ENCODE assay signal across 16 cellular contexts in the genomic region with DNA sequence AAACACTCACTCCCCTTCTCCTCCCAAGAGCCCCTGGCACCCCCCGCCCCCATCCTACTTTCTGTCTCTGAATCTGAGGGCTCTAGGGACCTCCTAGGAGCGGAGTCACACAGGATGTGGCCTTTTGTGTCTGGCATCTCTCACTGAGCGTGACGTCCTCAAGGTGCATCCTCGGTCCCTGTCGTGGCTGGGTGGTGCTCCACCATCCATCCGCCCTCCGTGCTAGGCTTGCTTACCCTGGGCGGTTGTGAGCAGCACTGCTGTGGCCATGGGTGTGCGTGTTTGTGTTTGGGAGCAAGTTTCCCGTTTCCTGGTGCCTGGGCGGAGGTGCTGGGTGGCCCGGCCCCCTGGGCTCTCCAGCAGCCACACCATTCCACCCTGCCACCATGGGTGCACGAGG. TPM values are rescaled to one million over a fixed set of nuclear protein-coding genes. Genes with fewer than 3 reads are reported as not detected.
DNase-seq lines count a peak whose midpoint lies in the region; ATAC-seq, FAIRE-seq and TF ChIP-seq lines count a peak whose summit lies in the region.
"Had no signal": no experiment of that assay in that cellular context is flagged by ENCODE, and none has a peak within 500 bp of the region (broad histone marks: within the 10 kb centered on the region; RNA-seq: fewer than 3 reads in every experiment).

No MANE protein-coding gene starts in this region.

- peaks cover 6% of the 10 kb centered on the region for H3K27me3 Mint-ChIP-seq in glutamatergic neuron (ENCODE audit: unreplicated experiment)
- H3K27me3 Mint-ChIP-seq: activated naive CD4-positive, alpha-beta T cell treated with anti-CD3 and anti-CD28 coated beads, Interleukin-2, amount 50 U/mL, for 24 hours had no signal

- no peak for FAIRE-seq in HepG2 (lab: Jason Lieb, UNC)

- DNase-seq in HepG2 (ENCODE audit: low spot score) (no peak), right lobe of liver (no peak), OCI-LY7 (ENCODE audit: low spot score) (peak; percentile 91), glutamatergic neuron (no peak), NCI-H510A treated with DMSO at 0.1 percent for 48 hours (lab: John Stamatoyannopoulos, UW) (no peak), mesenteric fat pad (ENCODE audit: low spot score) (no peak), sciatic nerve (ENCODE audit: low spot score) (no peak), NCI-H82 (lab: John Stamatoyannopoulos, UW) (no peak)
- DNase-seq: activated CD4-positive, alpha-beta T cell treated with anti-CD3 and anti-CD28 coated beads, Interleukin-2, amount 50 U/mL, for 1 hour; DMS79; hippocampal formation; nucleus accumbens; stimulated activated CD4-positive, alpha-beta T cell treated with anti-CD3 and anti-CD28 coated beads, Interleukin-12 subunit alpha, Interleukin-12 subunit beta, amount 100 ng/mL, for 4 hours had no signal

- H3K4me3 ChIP-seq in HepG2 (replicated peaks in 1 of 3; ENCODE audit: insufficient read depth in 1 of 3, low read depth in 2 of 3, low read length in 3 of 3) (no peak overlapping the region), right lobe of liver (no peak overlapping the region), OCI-LY7 (ENCODE audit: low read depth, low read length, poor library complexity, severe bottlenecking) (peak overlapping the region; percentile 6)

- H3K27me3 ChIP-seq in HepG2 (ENCODE audit: control insufficient read depth in 1 of 2, insufficient read depth in 2 of 2, low read length in 2 of 2) (no peaks in the 10 kb centered on the region), right lobe of liver (no peaks in the 10 kb centered on the region)

- in situ Hi-C loops in HepG2 (cut with HindIII; ENCODE audit: extremely low pct_ligation_motif_present, low pct_unique_long_range_greater_than_20kb), result no loop called here

- no peak overlapping the region for H2AFZ ChIP-seq in HepG2 (ENCODE audit: low read length)
- no peak overlapping the region for H2AFZ ChIP-seq in OCI-LY7 (ENCODE audit: low read length)

- TF ChIP-seq CTCF in HepG2 (CRISPR knock-in tag; IDR thresholded peaks at IDR 0.05) (no peak), right lobe of liver (IDR thresholded peaks at IDR 0.05) (no peak), OCI-LY7 (conservative IDR thresholded peaks at IDR 0.05; ENCODE audit: low read length) (no peak), glutamatergic neuron (IDR thresholded peaks at IDR 0.05; ENCODE audit: partially characterized antibody, unreplicated experiment) (no peak)

- no peak overlapping the region for H3K27ac ChIP-seq in HepG2 (ENCODE audit: extremely low read length, insufficient read depth, low read length)
- H3K27ac ChIP-seq in right lobe of liver, result no peak overlapping the region
- H3K27ac ChIP-seq in OCI-LY7 (ENCODE audit: low read depth, low read length, poor library complexity, severe bottlenecking), result peak overlapping the region; percentile 78

- H3K79me2 ChIP-seq in HepG2 (ENCODE audit: insufficient read depth, low read length) (no peaks in the 10 kb centered on the region), OCI-LY7 (ENCODE audit: insufficient read depth, low read depth, low read length) (peaks cover 4% of the 10 kb centered on the region; the same call in 1 of the 2 replicates)

- H3K27ac Mint-ChIP-seq in glutamatergic neuron (ENCODE audit: unreplicated experiment), result peak overlapping the region; percentile 43

- 98% methylated on average over 14 of the region's 14 CpGs for WGBS in HepG2 (ENCODE audit: low lambda C conversion rate)
- 83% methylated on average over 9 of the region's 14 CpGs for WGBS in right lobe of liver (ENCODE audit: insufficient coverage, low coverage, low lambda C conversion rate, missing lambda C conversion rate)

- CTCF ChIA-PET in HepG2 (lab: Yijun Ruan, JAX; ENCODE audit: low intra/inter-chr PET ratio, low total read pairs) (no interaction called here), OCI-LY7 (lab: Charles Lee; ENCODE audit: unreplicated experiment) (no interaction called here)

- intact Hi-C loops in HepG2 (cut with micrococcal nuclease; ENCODE audit: unreplicated experiment), result no loop called here
- intact Hi-C loops in right lobe of liver (cut with DNase I), result no loop called here
- intact Hi-C loops in OCI-LY7 (cut with micrococcal nuclease; ENCODE audit: unreplicated experiment), result no loop called here
- intact Hi-C loops in sciatic nerve (cut with DNase I), result no loop called here

- POLR2A ChIA-PET in HepG2 (lab: Yijun Ruan, JAX), result no interaction called here
- POLR2A ChIA-PET in OCI-LY7 (lab: Charles Lee), result no interaction called here

- no peak overlapping the region for H3K9ac ChIP-seq in HepG2 (ENCODE audit: insufficient read depth, low read depth, low read length)

- BruUV-seq in HepG2 (replicated peaks; lab: Mats Ljungman, UMichigan) (no TSS peak), OCI-LY7 (replicated peaks; lab: Mats Ljungman, UMichigan) (no TSS peak)

- H4K20me1 ChIP-seq in HepG2 (ENCODE audit: insufficient read depth, low read length) (no peaks in the 10 kb centered on the region), OCI-LY7 (ENCODE audit: insufficient read depth, low read length) (no peaks in the 10 kb centered on the region)

- TF ChIP-seq RAD21 in HepG2 (CRISPR knock-in tag; IDR thresholded peaks at IDR 0.05), result no peak

- H3K4me1 Mint-ChIP-seq in glutamatergic neuron (ENCODE audit: low read depth, unreplicated experiment), result no peaks in the 10 kb centered on the region
- H3K4me1 Mint-ChIP-seq: activated naive CD4-positive, alpha-beta T cell treated with anti-CD3 and anti-CD28 coated beads, Interleukin-2, amount 50 U/mL, for 24 hours had no signal

- no peak overlapping the region for H3K4me2 ChIP-seq in HepG2 (ENCODE audit: low read depth, low read length)
- H3K4me2 ChIP-seq in OCI-LY7 (ENCODE audit: low read length), result peak overlapping the region; percentile 62

- ATAC-seq in HepG2 (no peak), right lobe of liver (no peak), sciatic nerve (no peak)

- no peak for TF ChIP-seq EP300 in HepG2 (IDR thresholded peaks at IDR 0.05; ENCODE audit: low read depth in 2 of 2, low read length in 2 of 2)
- TF ChIP-seq EP300 in HepG2 (CRISPR knock-in tag; IDR thresholded peaks at IDR 0.05; ENCODE audit: borderline replicate concordance), result no peak

- H3K36me3 ChIP-seq in HepG2 (replicated peaks in 1 of 2; ENCODE audit: control insufficient read depth in 1 of 2, insufficient read depth in 2 of 2, low read length in 2 of 2), result peaks cover 30 to 65% of the 10 kb centered on the region in 2 experiments; a peak in 4 of 5 replicates
- peaks cover 0 to 43% (median 1%) of the 10 kb centered on the region in 4 donors for H3K36me3 ChIP-seq in right lobe of liver
- peaks cover 63% of the 10 kb centered on the region for H3K36me3 ChIP-seq in OCI-LY7 (ENCODE audit: insufficient read depth, low read length)

- H3K9me2 ChIP-seq in OCI-LY7 (ENCODE audit: insufficient read depth, low read length), result no peaks in the 10 kb centered on the region

- no peaks in the 10 kb centered on the region for H3K36me3 Mint-ChIP-seq in glutamatergic neuron (ENCODE audit: unreplicated experiment)

- H3K4me3 Mint-ChIP-seq in glutamatergic neuron (ENCODE audit: unreplicated experiment), result no peak overlapping the region
- H3K4me3 Mint-ChIP-seq: activated naive CD4-positive, alpha-beta T cell treated with anti-CD3 and anti-CD28 coated beads, Interleukin-2, amount 50 U/mL, for 24 hours had no signal

- no peaks in the 10 kb centered on the region for H3K9me3 ChIP-seq in HepG2 (ENCODE audit: low read length)
- no peaks in the 10 kb centered on the region for H3K9me3 ChIP-seq in right lobe of liver
- H3K9me3 ChIP-seq in OCI-LY7 (ENCODE audit: low read length), result no peaks in the 10 kb centered on the region

- no peak for TF ChIP-seq POLR2A in HepG2 (IDR thresholded peaks at IDR 0.05; ENCODE audit: insufficient read depth in 1 of 2, low read depth in 2 of 2, low read length in 2 of 2)
- no peak for TF ChIP-seq POLR2A in right lobe of liver (IDR thresholded peaks at IDR 0.05)

- peaks cover 9% of the 10 kb centered on the region for H3K9me3 Mint-ChIP-seq in glutamatergic neuron (ENCODE audit: unreplicated experiment)
- H3K9me3 Mint-ChIP-seq: activated naive CD4-positive, alpha-beta T cell treated with anti-CD3 and anti-CD28 coated beads, Interleukin-2, amount 50 U/mL, for 24 hours had no signal

- no peaks in the 10 kb centered on the region for H3K4me1 ChIP-seq in HepG2 (ENCODE audit: insufficient read depth, low read length)
- peaks cover 0 to 6% (median 0%) of the 10 kb centered on the region in 4 donors for H3K4me1 ChIP-seq in right lobe of liver
- peaks cover 58% of the 10 kb centered on the region for H3K4me1 ChIP-seq in OCI-LY7 (ENCODE audit: insufficient read depth, low read length, poor library complexity, severe bottlenecking)

RNA-seq across cellular contexts. Expression of a gene that starts 12.2 kb away (rescaled TPM):
- 108 and 130 TPM in 2 replicates for total RNA-seq in HepG2 (2016; rRNA removed; fragmentation: Illumina TruSeq; extraction: Trizol)
- 129 and 146 TPM in 2 replicates for total RNA-seq in HepG2 (2016; cell fraction: cytosol; rRNA removed; fragmentation: Illumina TruSeq; extraction: Trizol; ENCODE audit: low read depth)
- total RNA-seq in HepG2 (2016; cell fraction: insoluble cytoplasmic fraction; rRNA removed; fragmentation: Illumina TruSeq; extraction: Trizol), result 99.2 and 143 TPM in 2 replicates
- total RNA-seq in HepG2 (2016; cell fraction: membrane; rRNA removed; fragmentation: Illumina TruSeq; extraction: Trizol), result 198 and 217 TPM in 2 replicates
- 72.7 and 85.2 TPM in 2 replicates for total RNA-seq in HepG2 (2016; cell fraction: nucleus; rRNA removed; fragmentation: Illumina TruSeq; extraction: Trizol)
- 70.5 and 89.7 TPM in 2 replicates for polyA plus RNA-seq in HepG2 (2011; rRNA removed)
- polyA plus RNA-seq in HepG2 (2011; cell fraction: cytosol; rRNA removed), result 94.0 and 125 TPM in 2 replicates
- polyA plus RNA-seq in HepG2 (2011; cell fraction: nucleus; rRNA removed), result 130 and 144 TPM in 2 replicates
- 41.8 and 57.9 TPM in 2 replicates for polyA plus RNA-seq in HepG2 (2012)
- 147 and 176 TPM in 2 replicates for polyA plus RNA-seq in HepG2 (2016; cell fraction: cytosol; fragmentation: Illumina TruSeq; extraction: Trizol; ENCODE audit: low read depth)
- polyA plus RNA-seq in HepG2 (2016; cell fraction: insoluble cytoplasmic fraction; fragmentation: Illumina TruSeq; extraction: Trizol; ENCODE audit: low read depth), result 97.4 and 103 TPM in 2 replicates
- 170 and 175 TPM in 2 replicates for polyA plus RNA-seq in HepG2 (2016; cell fraction: membrane; fragmentation: Illumina TruSeq; extraction: Trizol; ENCODE audit: low read depth)
- polyA plus RNA-seq in HepG2 (2016; cell fraction: nucleus; fragmentation: Illumina TruSeq; extraction: Trizol; ENCODE audit: insufficient read depth, low read depth), result 156 and 163 TPM in 2 replicates
- polyA minus RNA-seq in HepG2 (2011; rRNA and poly(A)+ RNA removed; ENCODE audit: low replicate concordance), result 33.4 and 58.0 TPM in 2 replicates
- 18.1 and 22.7 TPM in 2 replicates for polyA minus RNA-seq in HepG2 (2011; cell fraction: cytosol; rRNA and poly(A)+ RNA removed)
- polyA minus RNA-seq in HepG2 (2011; cell fraction: nucleus; rRNA and poly(A)+ RNA removed), result 23.2 and 28.0 TPM in 2 replicates
- total RNA-seq in right lobe of liver, result 10 to 100 TPM; 24.4 to 49.3 (median 28.6) TPM
- total RNA-seq in OCI-LY7 (2014; rRNA removed; shearing (Covaris generic)), result 205 and 221 TPM in 2 replicates
- total RNA-seq in OCI-LY7 (2022), result 122 and 129 TPM in 2 replicates
- total RNA-seq in glutamatergic neuron (ENCODE audit: unreplicated experiment), result 164 TPM
- 46.4 TPM for total RNA-seq in mesenteric fat pad
- 34.2 TPM for total RNA-seq in sciatic nerve

RNA-seq across cellular contexts. Expression of a gene that starts 12.7 kb away (rescaled TPM):
- 8.8 and 10.1 TPM in 2 replicates for total RNA-seq in HepG2 (2016; rRNA removed; fragmentation: Illumina TruSeq; extraction: Trizol)
- total RNA-seq in HepG2 (2016; cell fraction: cytosol; rRNA removed; fragmentation: Illumina TruSeq; extraction: Trizol; ENCODE audit: low read depth), result 11.7 and 13.9 TPM in 2 replicates
- 8.6 and 13.2 TPM in 2 replicates for total RNA-seq in HepG2 (2016; cell fraction: insoluble cytoplasmic fraction; rRNA removed; fragmentation: Illumina TruSeq; extraction: Trizol)
- total RNA-seq in HepG2 (2016; cell fraction: membrane; rRNA removed; fragmentation: Illumina TruSeq; extraction: Trizol), result 13.1 and 15.2 TPM in 2 replicates
- 16.1 and 17.8 TPM in 2 replicates for total RNA-seq in HepG2 (2016; cell fraction: nucleus; rRNA removed; fragmentation: Illumina TruSeq; extraction: Trizol)
- 7.9 and 8.6 TPM in 2 replicates for polyA plus RNA-seq in HepG2 (2011; rRNA removed)
- polyA plus RNA-seq in HepG2 (2011; cell fraction: cytosol; rRNA removed), result 6.1 and 7.3 TPM in 2 replicates
- polyA plus RNA-seq in HepG2 (2011; cell fraction: nucleus; rRNA removed), result 34.7 and 47.7 TPM in 2 replicates
- 34.0 and 34.2 TPM in 2 replicates for polyA plus RNA-seq in HepG2 (2012)
- polyA plus RNA-seq in HepG2 (2016; cell fraction: cytosol; fragmentation: Illumina TruSeq; extraction: Trizol; ENCODE audit: low read depth), result 12.1 and 13.8 TPM in 2 replicates
- 18.7 and 31.5 TPM in 2 replicates for polyA plus RNA-seq in HepG2 (2016; cell fraction: insoluble cytoplasmic fraction; fragmentation: Illumina TruSeq; extraction: Trizol; ENCODE audit: low read depth)
- 17.7 and 21.0 TPM in 2 replicates for polyA plus RNA-seq in HepG2 (2016; cell fraction: membrane; fragmentation: Illumina TruSeq; extraction: Trizol; ENCODE audit: low read depth)
- 46.1 and 47.0 TPM in 2 replicates for polyA plus RNA-seq in HepG2 (2016; cell fraction: nucleus; fragmentation: Illumina TruSeq; extraction: Trizol; ENCODE audit: insufficient read depth, low read depth)
- polyA minus RNA-seq in HepG2 (2011; rRNA and poly(A)+ RNA removed; ENCODE audit: low replicate concordance), result 20.0 and 24.2 TPM in 2 replicates
- polyA minus RNA-seq in HepG2 (2011; cell fraction: cytosol; rRNA and poly(A)+ RNA removed), result 16.0 and 20.6 TPM in 2 replicates
- 34.1 and 34.2 TPM in 2 replicates for polyA minus RNA-seq in HepG2 (2011; cell fraction: nucleus; rRNA and poly(A)+ RNA removed)
- total RNA-seq in right lobe of liver, result 10 to 100 TPM; 14.0 to 22.1 (median 19.1) TPM
- total RNA-seq in OCI-LY7 (2014; rRNA removed; shearing (Covaris generic)), result 104 and 124 TPM in 2 replicates
- 206 and 207 TPM in 2 replicates for total RNA-seq in OCI-LY7 (2022)
- total RNA-seq in glutamatergic neuron (ENCODE audit: unreplicated experiment), result 101 TPM
- 46.2 TPM for total RNA-seq in mesenteric fat pad
- total RNA-seq in sciatic nerve, result 65.0 TPM

RNA-seq across cellular contexts. Expression of a gene that starts 25.2 kb away (rescaled TPM):
- total RNA-seq in HepG2 (2016; rRNA removed; fragmentation: Illumina TruSeq; extraction: Trizol) (0.18 TPM in 1 of 2 replicates, not detected in the other), right lobe of liver (1 to 10 TPM in 1 of 6 experiments, under 1 TPM in 5; 0.24 to 1.2 (median 0.59) TPM), OCI-LY7 (2022) (45.7 and 49.7 TPM in 2 replicates), glutamatergic neuron (ENCODE audit: unreplicated experiment) (11.0 TPM), mesenteric fat pad (0.93 TPM), sciatic nerve (1.3 TPM)
- total RNA-seq in HepG2 (2016; cell fraction: cytosol; rRNA removed; fragmentation: Illumina TruSeq; extraction: Trizol; ENCODE audit: low read depth), result not detected in 2 replicates
- not detected in 2 replicates for total RNA-seq in HepG2 (2016; cell fraction: insoluble cytoplasmic fraction; rRNA removed; fragmentation: Illumina TruSeq; extraction: Trizol)
- 0.09 TPM in 1 of 2 replicates, not detected in the other for total RNA-seq in HepG2 (2016; cell fraction: membrane; rRNA removed; fragmentation: Illumina TruSeq; extraction: Trizol)
- total RNA-seq in HepG2 (2016; cell fraction: nucleus; rRNA removed; fragmentation: Illumina TruSeq; extraction: Trizol), result not detected in 2 replicates
- polyA plus RNA-seq in HepG2 (2011; rRNA removed), result 0.03 and 0.04 TPM in 2 replicates
- polyA plus RNA-seq in HepG2 (2011; cell fraction: cytosol; rRNA removed), result 0.05 TPM in 1 of 2 replicates, not detected in the other
- 1.2 and 2.0 TPM in 2 replicates for polyA plus RNA-seq in HepG2 (2011; cell fraction: nucleus; rRNA removed)
- polyA plus RNA-seq in HepG2 (2012), result 0.08 TPM in 1 of 2 replicates, not detected in the other
- 0.06 TPM in 1 of 2 replicates, not detected in the other for polyA plus RNA-seq in HepG2 (2016; cell fraction: cytosol; fragmentation: Illumina TruSeq; extraction: Trizol; ENCODE audit: low read depth)
- not detected in 2 replicates for polyA plus RNA-seq in HepG2 (2016; cell fraction: insoluble cytoplasmic fraction; fragmentation: Illumina TruSeq; extraction: Trizol; ENCODE audit: low read depth)
- not detected in 2 replicates for polyA plus RNA-seq in HepG2 (2016; cell fraction: membrane; fragmentation: Illumina TruSeq; extraction: Trizol; ENCODE audit: low read depth)
- polyA plus RNA-seq in HepG2 (2016; cell fraction: nucleus; fragmentation: Illumina TruSeq; extraction: Trizol; ENCODE audit: insufficient read depth, low read depth), result 0.51 TPM in 2 replicates
- 0.48 and 1.0 TPM in 2 replicates for polyA minus RNA-seq in HepG2 (2011; rRNA and poly(A)+ RNA removed; ENCODE audit: low replicate concordance)
- not detected in 2 replicates for polyA minus RNA-seq in HepG2 (2011; cell fraction: cytosol; rRNA and poly(A)+ RNA removed)
- 0.62 TPM in 1 of 2 replicates, not detected in the other for polyA minus RNA-seq in HepG2 (2011; cell fraction: nucleus; rRNA and poly(A)+ RNA removed)
- total RNA-seq in OCI-LY7 (2014; rRNA removed; shearing (Covaris generic)), result 10.7 and 14.8 TPM in 2 replicates
- total RNA-seq: urinary bladder had no signal

RNA-seq across cellular contexts. Expression of a gene that starts 32.3 kb away (rescaled TPM):
- total RNA-seq in HepG2 (2016; rRNA removed; fragmentation: Illumina TruSeq; extraction: Trizol) (0.38 and 0.73 TPM in 2 replicates), right lobe of liver (under 1 TPM in 3 of 6 experiments, not detected in 3; 0.28 to 0.81 (median 0.42) TPM), OCI-LY7 (2022) (13.8 and 15.9 TPM in 2 replicates), glutamatergic neuron (ENCODE audit: unreplicated experiment) (not detected), mesenteric fat pad (not detected), sciatic nerve (not detected)
- total RNA-seq in HepG2 (2016; cell fraction: cytosol; rRNA removed; fragmentation: Illumina TruSeq; extraction: Trizol; ENCODE audit: low read depth), result 1.1 TPM in 2 replicates
- total RNA-seq in HepG2 (2016; cell fraction: insoluble cytoplasmic fraction; rRNA removed; fragmentation: Illumina TruSeq; extraction: Trizol), result 0.54 and 0.56 TPM in 2 replicates
- 0.96 and 1.2 TPM in 2 replicates for total RNA-seq in HepG2 (2016; cell fraction: membrane; rRNA removed; fragmentation: Illumina TruSeq; extraction: Trizol)
- 0.40 and 0.69 TPM in 2 replicates for total RNA-seq in HepG2 (2016; cell fraction: nucleus; rRNA removed; fragmentation: Illumina TruSeq; extraction: Trizol)
- polyA plus RNA-seq in HepG2 (2011; rRNA removed), result 0.16 and 0.39 TPM in 2 replicates
- polyA plus RNA-seq in HepG2 (2011; cell fraction: cytosol; rRNA removed), result 0.27 and 0.36 TPM in 2 replicates
- 0.29 TPM in 1 of 2 replicates, not detected in the other for polyA plus RNA-seq in HepG2 (2011; cell fraction: nucleus; rRNA removed)
- 0.41 and 0.44 TPM in 2 replicates for polyA plus RNA-seq in HepG2 (2012)
- polyA plus RNA-seq in HepG2 (2016; cell fraction: cytosol; fragmentation: Illumina TruSeq; extraction: Trizol; ENCODE audit: low read depth), result 0.88 and 1.2 TPM in 2 replicates
- polyA plus RNA-seq in HepG2 (2016; cell fraction: insoluble cytoplasmic fraction; fragmentation: Illumina TruSeq; extraction: Trizol; ENCODE audit: low read depth), result 0.73 and 0.80 TPM in 2 replicates
- 0.84 and 1.0 TPM in 2 replicates for polyA plus RNA-seq in HepG2 (2016; cell fraction: membrane; fragmentation: Illumina TruSeq; extraction: Trizol; ENCODE audit: low read depth)
- 0.57 and 0.95 TPM in 2 replicates for polyA plus RNA-seq in HepG2 (2016; cell fraction: nucleus; fragmentation: Illumina TruSeq; extraction: Trizol; ENCODE audit: insufficient read depth, low read depth)
- not detected in 2 replicates for polyA minus RNA-seq in HepG2 (2011; rRNA and poly(A)+ RNA removed; ENCODE audit: low replicate concordance)
- not detected in 2 replicates for polyA minus RNA-seq in HepG2 (2011; cell fraction: cytosol; rRNA and poly(A)+ RNA removed)
- polyA minus RNA-seq in HepG2 (2011; cell fraction: nucleus; rRNA and poly(A)+ RNA removed), result not detected in 2 replicates
- 0.44 and 1.5 TPM in 2 replicates for total RNA-seq in OCI-LY7 (2014; rRNA removed; shearing (Covaris generic))
- total RNA-seq: cerebellum had no signal

RNA-seq across cellular contexts. Expression of a gene that starts 58.0 kb away (rescaled TPM):
- not detected in 2 replicates for total RNA-seq in HepG2 (2016; rRNA removed; fragmentation: Illumina TruSeq; extraction: Trizol)
- not detected in 2 replicates for total RNA-seq in HepG2 (2016; cell fraction: cytosol; rRNA removed; fragmentation: Illumina TruSeq; extraction: Trizol; ENCODE audit: low read depth)
- not detected in 2 replicates for total RNA-seq in HepG2 (2016; cell fraction: insoluble cytoplasmic fraction; rRNA removed; fragmentation: Illumina TruSeq; extraction: Trizol)
- total RNA-seq in HepG2 (2016; cell fraction: membrane; rRNA removed; fragmentation: Illumina TruSeq; extraction: Trizol), result not detected in 2 replicates
- total RNA-seq in HepG2 (2016; cell fraction: nucleus; rRNA removed; fragmentation: Illumina TruSeq; extraction: Trizol), result not detected in 2 replicates
- polyA plus RNA-seq in HepG2 (2011; rRNA removed), result not detected in 2 replicates
- polyA plus RNA-seq in HepG2 (2011; cell fraction: cytosol; rRNA removed), result not detected in 2 replicates
- not detected in 2 replicates for polyA plus RNA-seq in HepG2 (2011; cell fraction: nucleus; rRNA removed)
- polyA plus RNA-seq in HepG2 (2012), result not detected in 2 replicates
- not detected in 2 replicates for polyA plus RNA-seq in HepG2 (2016; cell fraction: cytosol; fragmentation: Illumina TruSeq; extraction: Trizol; ENCODE audit: low read depth)
- polyA plus RNA-seq in HepG2 (2016; cell fraction: insoluble cytoplasmic fraction; fragmentation: Illumina TruSeq; extraction: Trizol; ENCODE audit: low read depth), result not detected in 2 replicates
- not detected in 2 replicates for polyA plus RNA-seq in HepG2 (2016; cell fraction: membrane; fragmentation: Illumina TruSeq; extraction: Trizol; ENCODE audit: low read depth)
- polyA plus RNA-seq in HepG2 (2016; cell fraction: nucleus; fragmentation: Illumina TruSeq; extraction: Trizol; ENCODE audit: insufficient read depth, low read depth), result not detected in 2 replicates
- polyA minus RNA-seq in HepG2 (2011; rRNA and poly(A)+ RNA removed; ENCODE audit: low replicate concordance), result not detected in 2 replicates
- polyA minus RNA-seq in HepG2 (2011; cell fraction: cytosol; rRNA and poly(A)+ RNA removed), result not detected in 2 replicates
- polyA minus RNA-seq in HepG2 (2011; cell fraction: nucleus; rRNA and poly(A)+ RNA removed), result not detected in 2 replicates
- under 1 TPM; 0.07 to 0.49 (median 0.36) TPM for total RNA-seq in right lobe of liver
- not detected in 2 replicates for total RNA-seq in OCI-LY7 (2014; rRNA removed; shearing (Covaris generic))
- 0.18 TPM in 1 of 2 replicates, not detected in the other for total RNA-seq in OCI-LY7 (2022)
- not detected for total RNA-seq in glutamatergic neuron (ENCODE audit: unreplicated experiment)
- total RNA-seq in mesenteric fat pad, result 2.6 TPM
- total RNA-seq in sciatic nerve, result 0.71 TPM
- total RNA-seq: cerebellum, urinary bladder had no signal
